Comparison of ENCODE assay signal across 8 cellular contexts in the genomic region with DNA sequence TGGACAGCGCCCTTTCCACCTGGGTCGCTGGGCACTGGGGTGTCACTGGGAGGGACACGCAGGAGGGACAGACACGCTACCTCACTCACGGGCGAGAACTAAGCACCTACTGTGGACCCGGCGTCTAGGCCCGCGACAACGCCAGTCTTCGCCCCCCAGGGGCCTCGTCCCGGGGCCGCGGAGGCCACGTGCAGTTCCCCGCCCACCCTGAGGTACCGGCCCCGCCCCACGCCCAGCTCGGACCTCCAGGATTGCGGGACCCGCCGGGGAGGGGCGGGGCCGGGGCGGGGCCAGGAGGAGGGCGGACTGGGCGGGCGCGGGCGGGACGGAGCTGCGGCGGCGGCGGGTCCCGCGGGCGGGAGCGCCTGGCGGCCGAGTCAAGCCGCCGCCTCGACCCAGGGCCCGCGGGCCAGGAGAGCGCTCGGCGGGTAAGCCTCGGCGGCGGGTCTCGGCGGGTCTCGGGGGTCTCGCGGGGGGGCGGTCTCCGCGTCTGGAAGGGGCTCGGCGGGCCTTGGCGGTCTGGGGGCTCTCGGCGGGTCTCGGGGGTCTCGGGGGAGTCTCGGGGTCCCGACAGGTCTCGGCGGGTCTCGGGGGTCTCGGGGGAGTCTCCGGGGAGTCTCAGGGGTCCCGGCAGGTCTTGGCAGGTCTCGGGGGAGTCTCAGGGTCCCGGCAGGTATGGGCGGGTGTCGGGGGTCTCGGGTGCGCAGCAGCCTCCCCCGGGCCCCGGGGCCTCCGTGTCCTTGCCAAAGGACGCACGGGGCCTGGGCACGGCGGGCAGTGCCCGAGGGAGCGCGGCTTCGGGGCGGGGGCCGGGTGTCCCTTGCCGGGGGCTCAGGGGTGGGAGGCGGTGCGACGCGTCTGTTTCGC. TPM values are rescaled to one million over a fixed set of nuclear protein-coding genes. Genes with fewer than 3 reads are reported as not detected.
DNase-seq lines count a peak whose midpoint lies in the region; ATAC-seq lines count a peak whose summit lies in the region.

A gene with protein sequence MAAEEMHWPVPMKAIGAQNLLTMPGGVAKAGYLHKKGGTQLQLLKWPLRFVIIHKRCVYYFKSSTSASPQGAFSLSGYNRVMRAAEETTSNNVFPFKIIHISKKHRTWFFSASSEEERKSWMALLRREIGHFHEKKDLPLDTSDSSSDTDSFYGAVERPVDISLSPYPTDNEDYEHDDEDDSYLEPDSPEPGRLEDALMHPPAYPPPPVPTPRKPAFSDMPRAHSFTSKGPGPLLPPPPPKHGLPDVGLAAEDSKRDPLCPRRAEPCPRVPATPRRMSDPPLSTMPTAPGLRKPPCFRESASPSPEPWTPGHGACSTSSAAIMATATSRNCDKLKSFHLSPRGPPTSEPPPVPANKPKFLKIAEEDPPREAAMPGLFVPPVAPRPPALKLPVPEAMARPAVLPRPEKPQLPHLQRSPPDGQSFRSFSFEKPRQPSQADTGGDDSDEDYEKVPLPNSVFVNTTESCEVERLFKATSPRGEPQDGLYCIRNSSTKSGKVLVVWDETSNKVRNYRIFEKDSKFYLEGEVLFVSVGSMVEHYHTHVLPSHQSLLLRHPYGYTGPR (plus strand): TSS at position 375 of the 867 bp plus-strand sequence. CDS start 27,533 bp downstream, outside the sequence.

- no peak within 1 kb of the TSS for H3K27ac ChIP-seq in iPS-18a (ENCODE audit: low read length)

- peak within 1 kb of the TSS; percentile 90 for H3K4me2 ChIP-seq in skeletal muscle satellite cell (ENCODE audit: low read length)

- no peak within 1 kb of the TSS for H3K9ac ChIP-seq in iPS-18a (ENCODE audit: low read length)
- peak within 1 kb of the TSS; percentile 65 for H3K9ac ChIP-seq in skeletal muscle satellite cell (ENCODE audit: low read depth, low read length)

- peak; percentile 46 for ATAC-seq in HG03432 (IDR thresholded peaks at IDR 0.05; ENCODE audit: unreplicated experiment)

- in situ Hi-C loops in T47D (cut with HindIII; ENCODE audit: low pct_unique_long_range_greater_than_20kb, low sequenced_read_pairs): no loop called here

- H3K9me3 ChIP-seq in iPS-18a (ENCODE audit: control insufficient read depth, low read depth, low read length) (no peaks in the 10 kb centered on the region), skeletal muscle satellite cell (replicated peaks; ENCODE audit: low read length) (no peaks in the 10 kb centered on the region)

- no peaks in the 10 kb centered on the region for H3K36me3 ChIP-seq in iPS-18a (ENCODE audit: control insufficient read depth, low read depth, low read length)
- H3K36me3 ChIP-seq in skeletal muscle satellite cell (ENCODE audit: insufficient read depth, low read length): no peaks in the 10 kb centered on the region

- H3K4me1 ChIP-seq in iPS-18a (ENCODE audit: control insufficient read depth, low read depth, low read length): peaks cover 12% of the 10 kb centered on the region
- H3K4me1 ChIP-seq in skeletal muscle satellite cell (ENCODE audit: control insufficient read depth, insufficient read depth, low read length): peaks cover 42% of the 10 kb centered on the region

- peak within 1 kb of the TSS; percentile 45 for H3K4me3 ChIP-seq in iPS-18a (ENCODE audit: low read length)
- peak within 1 kb of the TSS; percentile 69 for H3K4me3 ChIP-seq in skeletal muscle satellite cell (ENCODE audit: low read length)

- H3K27me3 ChIP-seq in iPS-18a (ENCODE audit: control insufficient read depth, insufficient read depth, low read length) (peaks cover 28% of the 10 kb centered on the region), skeletal muscle satellite cell (ENCODE audit: control insufficient read depth, insufficient read depth, low read length) (no peaks in the 10 kb centered on the region)

- DNase-seq in DMS114 treated with DMSO at 0.1 percent for 48 hours (lab: John Stamatoyannopoulos, UW; ENCODE audit: unreplicated experiment): peak; percentile 31
- DNase-seq in T-helper 1 cell: peak; percentile 47 to 61 (median 55)
- DNase-seq in T47D (ENCODE audit: low read depth in 1 of 2, low spot score in 1 of 2): peak; percentile 74 to 85
- no peak for DNase-seq in NCI-H446 (lab: John Stamatoyannopoulos, UW)
- no peak for DNase-seq in NCI-H2107 treated with DMSO at 0.1 percent for 48 hours (lab: John Stamatoyannopoulos, UW; ENCODE audit: unreplicated experiment)

RNA-seq across cellular contexts. Expression of the gene that starts here (rescaled TPM):
- 16.4 and 30.4 TPM in 2 replicates for total RNA-seq in skeletal muscle satellite cell (2012; rRNA removed)

Comparison
In these comparisons a context has a peak if more than half of its experiments do, and no peak if none do; other contexts are left out.
1. DNase-seq: peak in DMS114 treated with DMSO at 0.1 percent for 48 hours (single experiment), T-helper 1 cell (5 of 5) and T47D (2 of 2); none in NCI-H446 (0 of 2) and NCI-H2107 treated with DMSO at 0.1 percent for 48 hours (single experiment).